In genomic region chr20:13717631-13718044, GRCh38 we compare ENCODE assay signal across 8 cellular contexts.
A peak's percentile ranks its signal among the peaks of the same experiment; 100 is the strongest.
DNase-seq lines count a peak whose midpoint lies in the region; ATAC-seq and TF ChIP-seq lines count a peak whose summit lies in the region.
"Had no signal": no experiment of that assay in that cellular context is flagged by ENCODE, and none has a peak within 500 bp of the region (broad histone marks: within the 10 kb centered on the region; RNA-seq: fewer than 3 reads in every experiment).

No MANE protein-coding gene starts in this region.

- CTCF ChIA-PET in Calu3 (lab: Charles Lee), result no interaction called here

- H3K27me3 Mint-ChIP-seq in endothelial cell (ENCODE audit: unreplicated experiment), result no peaks in the 10 kb centered on the region
- H3K27me3 Mint-ChIP-seq in Calu3 (ENCODE audit: unreplicated experiment), result no peaks in the 10 kb centered on the region
- no peaks in the 10 kb centered on the region for H3K27me3 Mint-ChIP-seq in T-helper 2 cell treated with Interferon-gamma antibody and Interleukin-4, amounts not matched to agents 5 μg/mL and 100 μg/mL, for 36 hours (ENCODE audit: low read depth)

- no TSS peak for BruUV-seq in Calu3 (replicated peaks; lab: Mats Ljungman, UMichigan)

- peaks cover 17% of the 10 kb centered on the region for H3K36me3 Mint-ChIP-seq in endothelial cell (ENCODE audit: low read depth, unreplicated experiment)
- H3K36me3 Mint-ChIP-seq in Calu3 (ENCODE audit: insufficient read depth, unreplicated experiment), result peaks cover 8% of the 10 kb centered on the region
- peaks cover 30% of the 10 kb centered on the region for H3K36me3 Mint-ChIP-seq in T-helper 2 cell treated with Interferon-gamma antibody and Interleukin-4, amounts not matched to agents 5 μg/mL and 100 μg/mL, for 36 hours (ENCODE audit: low read depth)

- TF ChIP-seq CTCF in endothelial cell (IDR thresholded peaks at IDR 0.05; ENCODE audit: unreplicated experiment) (no peak), Calu3 (IDR thresholded peaks at IDR 0.05; ENCODE audit: unreplicated experiment) (no peak)

- H3K4me3 Mint-ChIP-seq in endothelial cell (ENCODE audit: unreplicated experiment) (peak overlapping the region; percentile 20), Calu3 (ENCODE audit: low read depth, unreplicated experiment) (no peak overlapping the region)
- H3K4me3 Mint-ChIP-seq in T-helper 2 cell treated with Interferon-gamma antibody and Interleukin-4, amounts not matched to agents 5 μg/mL and 100 μg/mL, for 36 hours, result no peak overlapping the region

- H3K9me3 Mint-ChIP-seq in endothelial cell (ENCODE audit: unreplicated experiment) (no peaks in the 10 kb centered on the region), Calu3 (ENCODE audit: low read depth, unreplicated experiment) (no peaks in the 10 kb centered on the region)
- H3K9me3 Mint-ChIP-seq in T-helper 2 cell treated with Interferon-gamma antibody and Interleukin-4, amounts not matched to agents 5 μg/mL and 100 μg/mL, for 36 hours, result no peaks in the 10 kb centered on the region

- H3K27ac Mint-ChIP-seq in endothelial cell (ENCODE audit: unreplicated experiment) (no peak overlapping the region), Calu3 (ENCODE audit: unreplicated experiment) (no peak overlapping the region)
- H3K27ac Mint-ChIP-seq in T-helper 2 cell treated with Interferon-gamma antibody and Interleukin-4, amounts not matched to agents 5 μg/mL and 100 μg/mL, for 36 hours, result no peak overlapping the region

- intact Hi-C loops in Calu3 (cut with micrococcal nuclease; ENCODE audit: unreplicated experiment), result no loop called here

- DNase-seq in endothelial cell (ENCODE audit: low spot score), result no peak
- no peak for DNase-seq in NCI-H82 treated with DMSO at 0.1 percent for 48 hours (lab: John Stamatoyannopoulos, UW; ENCODE audit: unreplicated experiment)
- DNase-seq in Calu3, result no peak
- no peak for DNase-seq in T-helper 2 cell treated with Interferon-gamma antibody and Interleukin-4, amounts not matched to agents 5 μg/mL and 100 μg/mL, for 36 hours (ENCODE audit: low spot score)
- DNase-seq: retina had no signal

- ATAC-seq in GM18909 (IDR thresholded peaks at IDR 0.05; ENCODE audit: poor library complexity, unreplicated experiment), result peak; percentile 92
- ATAC-seq in GM21529 (IDR thresholded peaks at IDR 0.05; ENCODE audit: unreplicated experiment), result peak; percentile 94
- peak; percentile 70 for ATAC-seq in HG03139 (IDR thresholded peaks at IDR 0.05; ENCODE audit: unreplicated experiment)

- H3K4me1 Mint-ChIP-seq in endothelial cell (ENCODE audit: unreplicated experiment) (no peaks in the 10 kb centered on the region), Calu3 (ENCODE audit: low read depth, unreplicated experiment) (no peaks in the 10 kb centered on the region)
- H3K4me1 Mint-ChIP-seq in T-helper 2 cell treated with Interferon-gamma antibody and Interleukin-4, amounts not matched to agents 5 μg/mL and 100 μg/mL, for 36 hours (ENCODE audit: low read depth), result peaks cover 3% of the 10 kb centered on the region
